ENCODE assay signal across 8 cellular contexts in the genomic region with DNA sequence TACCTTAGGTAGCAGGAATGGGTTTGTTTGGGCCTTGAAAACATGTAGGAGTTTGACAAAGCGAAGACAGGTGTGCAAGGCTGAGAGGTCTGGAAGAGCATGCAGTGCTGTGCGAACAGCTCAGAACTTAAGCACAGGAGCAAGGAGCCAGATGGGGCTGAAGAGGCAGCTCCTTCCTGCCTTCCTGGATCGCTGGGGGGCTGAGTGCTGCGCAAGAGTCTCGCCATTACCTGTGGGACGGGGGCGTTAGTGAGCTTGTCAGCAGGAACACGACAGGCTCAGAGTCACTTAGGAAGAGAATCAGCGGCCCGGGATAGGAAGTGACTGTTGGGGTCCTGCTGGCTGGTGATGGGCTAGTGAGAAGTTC. TPM values are rescaled to one million over a fixed set of nuclear protein-coding genes. Genes with fewer than 3 reads are reported as not detected.
DNase-seq lines count a peak whose midpoint lies in the region; ATAC-seq, FAIRE-seq and TF ChIP-seq lines count a peak whose summit lies in the region.

No MANE protein-coding gene starts in this region.

- CTCF ChIA-PET in A549 (lab: Yijun Ruan, JAX) = interaction anchor here (0.5 to 5.5 kb wide), 13 partner anchors 9 to 624 kb away, joined by 3 to 96 read pairs (median 15); a partner anchor contains a TSS

- H3K36me3 ChIP-seq in psoas muscle (ENCODE audit: insufficient read depth in 1 of 2, low read depth in 1 of 2) = peaks cover 0 to 8% of the 10 kb centered on the region in 2 donors

- TF ChIP-seq POLR2A in A549 (IDR thresholded peaks at IDR 0.05; ENCODE audit: low read length) = no peak

- H3K4me2 ChIP-seq in A549 = peak overlapping the region; percentile 95

- no peak for FAIRE-seq in A549 (lab: Jason Lieb, UNC)

- intact Hi-C loops in psoas muscle (cut with DNase I) = loop anchor here (5.0 kb wide), 2 partner anchors 64 to 771 kb away; no protein-coding TSS in a partner anchor

- POLR2A ChIA-PET in A549 (lab: Yijun Ruan, JAX) = interaction anchor here (0.9 to 3.1 kb wide), 7 partner anchors 9 to 639 kb away, joined by 3 to 35 read pairs (median 5); a partner anchor contains a TSS

- H3K4me3 ChIP-seq in A549 (peak overlapping the region; percentile 66), fibroblast of villous mesenchyme (ENCODE audit: low read depth, low read length) (peak overlapping the region; percentile 94), psoas muscle (peak overlapping the region; percentile 92)

- ATAC-seq in A549 (peak; percentile 0 to 5; a peak in 4 of 6 replicates), GM21619 (IDR thresholded peaks at IDR 0.05; ENCODE audit: unreplicated experiment) (peak; percentile 5), psoas muscle (peak in 2 of 4 donors; percentile 1 to 7), GM21515 (IDR thresholded peaks at IDR 0.05; ENCODE audit: unreplicated experiment) (no peak)

- WGBS in A549 (ENCODE audit: missing lambda C conversion rate) = 42% methylated on average over 10 of the region's 10 CpGs
- WGBS in psoas muscle, 3 donors = 12 to 14% (median 14%) methylated on average over 10 of the region's 10 CpGs

- TF ChIP-seq EP300 in A549 (IDR thresholded peaks at IDR 0.05) = no peak

- H3K4me1 ChIP-seq in A549 (peaks cover 24% of the 10 kb centered on the region), psoas muscle (peaks cover 14% of the 10 kb centered on the region)

- H3K9me3 ChIP-seq in A549 (no peaks in the 10 kb centered on the region), psoas muscle (no peaks in the 10 kb centered on the region)

- TF ChIP-seq RAD21 in A549 (conservative IDR thresholded peaks at IDR 0.05 in 1 of 2, IDR thresholded peaks at IDR 0.05 in 1 of 2) = no peak

- peak in 1 of 2 experiments; percentile 19 for DNase-seq in A549 (ENCODE audit: low read depth in 1 of 2, low spot score in 1 of 2)
- peak; percentile 9 for DNase-seq in T-helper 9 cell
- DNase-seq in fibroblast of villous mesenchyme (ENCODE audit: low read depth) = no peak
- no peak for DNase-seq in psoas muscle
- DNase-seq in occipital lobe (lab: John Stamatoyannopoulos, UW) = no peak
- DNase-seq in NCI-H1694 treated with DMSO at 0.1 percent for 48 hours (lab: John Stamatoyannopoulos, UW) = no peak

- TF ChIP-seq CTCF in A549 (IDR thresholded peaks at IDR 0.05) (no peak), fibroblast of villous mesenchyme (IDR thresholded peaks at IDR 0.05; ENCODE audit: insufficient read depth, low read depth, low read length) (no peak), psoas muscle (IDR thresholded peaks at IDR 0.05) (no peak)

- H3K27ac ChIP-seq in A549 (peak overlapping the region; percentile 87 to 94), psoas muscle (peak overlapping the region; percentile 93)

- H3K27me3 ChIP-seq in psoas muscle (ENCODE audit: insufficient read depth in 3 of 3, low read length in 2 of 3) = no peaks in the 10 kb centered on the region

TF ChIP-seq in A549, 52 proteins besides CTCF, POLR2A, EP300 and RAD21:
- no peak for TF ChIP-seq EHF (CRISPR knock-in tag; IDR thresholded peaks at IDR 0.05)
- no peak for TF ChIP-seq HOXB13 (CRISPR knock-in tag; IDR thresholded peaks at IDR 0.05; ENCODE audit: low read depth)
- TF ChIP-seq FOXS1 (CRISPR knock-in tag; IDR thresholded peaks at IDR 0.05) = no peak
TF ChIP-seq in A549: peak in this region for 0.

RNA-seq across cellular contexts. Expression of a gene that starts 0.5 kb away (rescaled TPM):
- 11.1 and 12.7 TPM in 2 replicates for polyA plus RNA-seq in A549 (2011; rRNA removed)
- 22.5 and 27.6 TPM in 2 replicates for polyA plus RNA-seq in A549 (2012; cell fraction: cytosol; rRNA removed)
- 34.9 and 38.8 TPM in 2 replicates for polyA plus RNA-seq in A549 (2012; cell fraction: nucleus; rRNA removed)
- polyA plus RNA-seq in A549 (2017; fragmentation: RNase III; extraction: RNeasy Plus Mini Kit Qiagen cat#74134 plus additional on column Dnase treatment) = 21.7 to 22.1 TPM (median 21.9 TPM) in 3 replicates
- polyA minus RNA-seq in A549 (2011; rRNA and poly(A)+ RNA removed) = 4.3 and 6.7 TPM in 2 replicates
- total RNA-seq in fibroblast of villous mesenchyme = 3.9 and 4.7 TPM in 2 replicates
- 10 to 100 TPM in 1 of 4 donors, 1 to 10 TPM in 3; 8.7 to 12.1 (median 8.9) TPM for total RNA-seq in psoas muscle
- 10 to 100 TPM; 11.1 to 30.6 (median 18.3) TPM for polyA plus RNA-seq in psoas muscle
- 2.7 TPM for total RNA-seq in occipital lobe

RNA-seq across cellular contexts. Expression of a gene that starts 9.2 kb away (rescaled TPM):
- polyA plus RNA-seq in A549 (2011; rRNA removed) (7.4 and 9.5 TPM in 2 replicates), A549 (2017; fragmentation: RNase III; extraction: RNeasy Plus Mini Kit Qiagen cat#74134 plus additional on column Dnase treatment) (9.6 to 11.2 TPM (median 11.1 TPM) in 3 replicates), psoas muscle (10 to 100 TPM; 12.0 to 20.5 (median 14.5) TPM)
- 23.7 and 26.1 TPM in 2 replicates for polyA plus RNA-seq in A549 (2012; cell fraction: cytosol; rRNA removed)
- 29.0 and 32.4 TPM in 2 replicates for polyA plus RNA-seq in A549 (2012; cell fraction: nucleus; rRNA removed)
- 11.7 and 20.5 TPM in 2 replicates for polyA minus RNA-seq in A549 (2011; rRNA and poly(A)+ RNA removed)
- total RNA-seq in fibroblast of villous mesenchyme (5.5 and 5.6 TPM in 2 replicates), psoas muscle (10 to 100 TPM in 3 of 4 donors, 1 to 10 TPM in 1; 9.4 to 16.0 (median 13.4) TPM), occipital lobe (4.8 TPM)

RNA-seq across cellular contexts. Expression of a gene that starts 56.2 kb away (rescaled TPM):
- 144 and 163 TPM in 2 replicates for polyA plus RNA-seq in A549 (2011; rRNA removed)
- polyA plus RNA-seq in A549 (2012; cell fraction: cytosol; rRNA removed) = 79.3 and 90.6 TPM in 2 replicates
- polyA plus RNA-seq in A549 (2012; cell fraction: nucleus; rRNA removed) = 97.0 and 107 TPM in 2 replicates
- polyA plus RNA-seq in A549 (2017; fragmentation: RNase III; extraction: RNeasy Plus Mini Kit Qiagen cat#74134 plus additional on column Dnase treatment) = 79.9 to 91.9 TPM (median 83.7 TPM) in 3 replicates
- polyA minus RNA-seq in A549 (2011; rRNA and poly(A)+ RNA removed) = 116 and 122 TPM in 2 replicates
- 63.5 and 70.4 TPM in 2 replicates for total RNA-seq in fibroblast of villous mesenchyme
- total RNA-seq in psoas muscle = 10 to 100 TPM; 35.6 to 54.4 (median 39.7) TPM
- polyA plus RNA-seq in psoas muscle = 10 to 100 TPM; 29.2 to 44.6 (median 40.0) TPM
- total RNA-seq in occipital lobe = 60.7 TPM
